In the genomic region with DNA sequence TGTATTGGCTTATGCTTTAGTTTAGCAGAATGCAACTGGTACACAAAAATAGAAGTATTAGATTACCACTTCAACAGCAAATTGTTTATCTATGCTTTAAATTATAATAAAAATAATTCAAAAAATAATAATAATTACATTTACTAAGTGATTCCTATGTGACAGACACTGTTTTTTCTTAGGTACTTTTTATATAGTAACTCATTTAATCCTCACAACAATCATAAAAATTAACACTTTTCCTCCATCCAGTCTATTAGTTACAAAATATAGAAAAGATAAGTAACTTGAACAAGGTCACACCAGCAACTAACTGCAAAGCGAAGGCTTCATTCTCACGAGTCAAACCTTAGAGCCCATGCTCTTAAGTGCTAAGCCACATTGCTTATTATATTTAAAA, we compare ENCODE assay signal across 23 cellular contexts.
"Had no signal": no experiment of that assay in that cellular context is flagged by ENCODE, and none has a peak within 500 bp of the region (broad histone marks: within the 10 kb centered on the region; RNA-seq: fewer than 3 reads in every experiment).

No MANE protein-coding gene starts in this region.

- H3K27ac Mint-ChIP-seq: natural killer cell; stimulated activated effector memory CD8-positive, alpha-beta T cell treated with anti-CD3 and anti-CD28 coated beads, Interleukin-12 subunit alpha, Interleukin-12 subunit beta, amount 100 ng/mL, for 72 hours had no signal

- ATAC-seq: mucosa of descending colon; natural killer cell; pancreas; right cardiac atrium; stimulated activated effector memory CD8-positive, alpha-beta T cell treated with anti-CD3 and anti-CD28 coated beads, Interleukin-12 subunit alpha, Interleukin-12 subunit beta, amount 100 ng/mL, for 72 hours; stimulated activated naive CD8-positive, alpha-beta T cell treated with anti-CD3 and anti-CD28 coated beads, Interleukin-15, Interleukin-2, amounts not matched to agents 100 U/mL and 50 U/mL, for 24 hours had no signal

- H2AFZ ChIP-seq: hepatocyte had no signal

- H3K36me3 Mint-ChIP-seq: natural killer cell; stimulated activated effector memory CD8-positive, alpha-beta T cell treated with anti-CD3 and anti-CD28 coated beads, Interleukin-12 subunit alpha, Interleukin-12 subunit beta, amount 100 ng/mL, for 72 hours had no signal

- H3K9me3 ChIP-seq: colonic mucosa, mucosa of descending colon, pancreas, suprapubic skin, thyroid gland, upper lobe of left lung, uterus had no signal

- FAIRE-seq: endothelial cell of umbilical vein had no signal

- H3K4me2 ChIP-seq: hepatocyte, smooth muscle cell had no signal

- H3K36me3 ChIP-seq: colonic mucosa, pancreas, suprapubic skin, thyroid gland, upper lobe of left lung, uterus had no signal

- H3K27ac ChIP-seq: colonic mucosa, hepatocyte, pancreas, suprapubic skin, thyroid gland, upper lobe of left lung had no signal

- H3K27me3 ChIP-seq: colonic mucosa, hepatocyte, pancreas, suprapubic skin, thyroid gland, upper lobe of left lung, uterus had no signal

- H3K4me1 Mint-ChIP-seq: natural killer cell; stimulated activated effector memory CD8-positive, alpha-beta T cell treated with anti-CD3 and anti-CD28 coated beads, Interleukin-12 subunit alpha, Interleukin-12 subunit beta, amount 100 ng/mL, for 72 hours had no signal

- DNase-seq: colonic mucosa; dermis blood vessel endothelial cell; erythroblast; foreskin melanocyte; head of caudate nucleus; kidney glomerular epithelial cell; mucosa of descending colon; natural killer cell; occipital lobe; pancreas; right cardiac atrium; stimulated activated CD4-positive, alpha-beta T cell treated with anti-CD3 and anti-CD28 coated beads, Interleukin-4, amount 100 ng/mL, for 1 hour; stimulated activated CD8-positive, alpha-beta memory T cell treated with anti-CD3 and anti-CD28 coated beads, Interleukin-4, amount 100 ng/mL, for 48 hours; stimulated activated naive CD8-positive, alpha-beta T cell treated with anti-CD3 and anti-CD28 coated beads, Interleukin-15, Interleukin-2, amounts not matched to agents 100 U/mL and 50 U/mL, for 24 hours; thyroid gland; upper lobe of left lung; uterus had no signal

- H3K4me3 ChIP-seq: colonic mucosa, hepatocyte, mucosa of descending colon, pancreas, smooth muscle cell, suprapubic skin, thyroid gland, upper lobe of left lung, uterus had no signal

- H3K27me3 Mint-ChIP-seq: progenitor cell of endocrine pancreas had no signal

- H3K4me1 ChIP-seq: colonic mucosa, pancreas, suprapubic skin, thyroid gland, upper lobe of left lung, uterus had no signal

- H3K4me3 Mint-ChIP-seq: natural killer cell; stimulated activated effector memory CD8-positive, alpha-beta T cell treated with anti-CD3 and anti-CD28 coated beads, Interleukin-12 subunit alpha, Interleukin-12 subunit beta, amount 100 ng/mL, for 72 hours had no signal
